6 cellular contexts compared by ENCODE assay signal in the genomic region with DNA sequence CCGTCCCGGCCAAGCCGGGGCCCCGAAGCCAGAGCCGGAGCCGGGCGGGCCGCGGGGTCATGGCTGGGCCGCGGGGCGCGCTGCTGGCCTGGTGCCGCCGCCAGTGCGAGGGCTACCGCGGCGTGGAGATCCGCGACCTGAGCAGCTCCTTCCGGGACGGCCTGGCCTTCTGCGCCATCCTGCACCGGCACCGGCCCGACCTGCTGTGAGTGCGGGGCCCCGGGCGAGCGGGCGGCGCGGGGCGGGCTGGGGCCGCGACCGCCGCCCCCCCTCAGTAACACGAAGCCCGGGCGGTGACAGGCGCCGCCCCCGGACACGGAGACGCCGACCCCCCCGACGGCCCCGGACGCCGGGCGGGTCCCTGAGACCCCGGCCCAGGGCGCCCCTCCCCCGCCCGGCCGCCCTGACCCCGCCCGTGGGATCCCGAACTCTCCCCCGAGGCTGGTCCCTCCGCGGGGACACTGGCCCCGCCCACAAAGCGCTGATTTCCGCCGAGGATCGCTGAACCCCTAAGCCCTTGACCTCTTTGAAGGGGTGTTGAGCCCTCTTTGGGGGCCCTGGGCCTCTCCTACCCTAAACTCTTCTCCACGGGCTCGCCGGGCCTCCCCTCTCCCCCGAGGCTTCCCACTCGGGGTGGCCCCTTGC. TPM values are rescaled to one million over a fixed set of nuclear protein-coding genes. Genes with fewer than 3 reads are reported as not detected.
DNase-seq lines count a peak whose midpoint lies in the region; ATAC-seq and TF ChIP-seq lines count a peak whose summit lies in the region.

No MANE protein-coding gene starts in this region.

- H3K36me3 ChIP-seq in RWPE2 (ENCODE audit: low read depth), result peaks cover 44% of the 10 kb centered on the region
- H3K36me3 ChIP-seq in skeletal muscle tissue (ENCODE audit: control insufficient read depth in 3 of 3, insufficient read depth in 3 of 3, low read length in 3 of 3), result no peaks in the 10 kb centered on the region

- DNase-seq in RWPE2 (ENCODE audit: low spot score) (no peak), amniotic stem cell (lab: John Stamatoyannopoulos, UW) (no peak), hepatic stellate cell (ENCODE audit: low spot score) (no peak)
- DNase-seq in effector memory CD8-positive, alpha-beta T cell, result peak in 2 of 3 experiments; percentile 14 to 27

- H3K9me3 Mint-ChIP-seq in effector memory CD8-positive, alpha-beta T cell, result no peaks in the 10 kb centered on the region

- peaks cover 12% of the 10 kb centered on the region for H3K36me3 Mint-ChIP-seq in effector memory CD8-positive, alpha-beta T cell (ENCODE audit: insufficient read depth)

- H3K4me1 Mint-ChIP-seq in effector memory CD8-positive, alpha-beta T cell (ENCODE audit: low read depth in 2 of 2), result peaks cover 24 to 33% of the 10 kb centered on the region in 2 donors

- H3K27ac Mint-ChIP-seq in effector memory CD8-positive, alpha-beta T cell, result peak overlapping the region; percentile 50 to 72

- H3K9ac ChIP-seq in skeletal muscle tissue (ENCODE audit: low read depth in 1 of 3, low read length in 3 of 3), result peak overlapping the region; percentile 51 to 81 (median 70)

- no peaks in the 10 kb centered on the region for H3K27me3 ChIP-seq in RWPE2 (ENCODE audit: insufficient read depth, poor library complexity, severe bottlenecking)
- H3K27me3 ChIP-seq in skeletal muscle tissue (ENCODE audit: control insufficient read depth in 3 of 3, insufficient read depth in 3 of 3, low read length in 3 of 3), result no peaks in the 10 kb centered on the region

- no peaks in the 10 kb centered on the region for H3K27me3 Mint-ChIP-seq in effector memory CD8-positive, alpha-beta T cell

- H3K4me3 ChIP-seq in RWPE2 (ENCODE audit: severe bottlenecking), result peak overlapping the region; percentile 97
- peak overlapping the region; percentile 52 to 76 (median 65) for H3K4me3 ChIP-seq in skeletal muscle tissue (ENCODE audit: low read length in 3 of 3)

- H3K4me3 Mint-ChIP-seq in effector memory CD8-positive, alpha-beta T cell, result peak overlapping the region; percentile 69 to 78

- peak; percentile 42 for TF ChIP-seq CTCF in RWPE2 (IDR thresholded peaks at IDR 0.05; ENCODE audit: poor library complexity, severe bottlenecking)

- no peaks in the 10 kb centered on the region for H3K9me3 ChIP-seq in RWPE2 (ENCODE audit: severe bottlenecking)
- H3K9me3 ChIP-seq in skeletal muscle tissue (ENCODE audit: control insufficient read depth in 3 of 3, low read length in 3 of 3), result no peaks in the 10 kb centered on the region

- peak overlapping the region; percentile 99 for H3K27ac ChIP-seq in RWPE2 (ENCODE audit: poor library complexity, severe bottlenecking)
- peak overlapping the region; percentile 56 for H3K27ac ChIP-seq in skeletal muscle tissue (ENCODE audit: low read depth, low read length)

- H3K4me1 ChIP-seq in RWPE2 (ENCODE audit: insufficient read depth, poor library complexity, severe bottlenecking) (peaks cover 13% of the 10 kb centered on the region), skeletal muscle tissue (ENCODE audit: control insufficient read depth in 3 of 3, insufficient read depth in 3 of 3, low read length in 3 of 3) (peaks cover 20 to 27% (median 22%) of the 10 kb centered on the region in 3 donors)

- peak; percentile 2 for ATAC-seq in GM21423 (IDR thresholded peaks at IDR 0.05; ENCODE audit: unreplicated experiment)
- no peak for ATAC-seq in RWPE2 (ENCODE audit: low read depth)
- peak; percentile 23 for ATAC-seq in effector memory CD8-positive, alpha-beta T cell (replicated peaks)

RNA-seq across cellular contexts. Expression of gene MICALL1, which starts 0.4 kb away (rescaled TPM):
- total RNA-seq in skeletal muscle tissue, result 11.0 TPM

RNA-seq across cellular contexts. Expression of gene C22orf23, which starts 46.9 kb away (rescaled TPM):
- 0.52 TPM for total RNA-seq in skeletal muscle tissue

RNA-seq across cellular contexts. Expression of gene POLR2F, which starts 47.0 kb away (rescaled TPM):
- 23.5 TPM for total RNA-seq in skeletal muscle tissue

RNA-seq across cellular contexts. Expression of gene EIF3L, which starts 57.3 kb away (rescaled TPM):
- 706 TPM for total RNA-seq in skeletal muscle tissue

Comparison
In these comparisons a context has a peak if more than half of its experiments do, and no peak if none do; other contexts are left out.
1. DNase-seq: peak in effector memory CD8-positive, alpha-beta T cell (2 of 3); none in RWPE2 (single experiment), amniotic stem cell (single experiment) and hepatic stellate cell (single experiment).